ENCODE assay signal across 1 cellular context in genomic region chr12:19435831-19436497, GRCh38.
TF ChIP-seq lines count a peak whose summit lies in the region.

No MANE protein-coding gene starts in this region.

TF ChIP-seq in H1, 55 proteins besides CTCF, POLR2A, EP300 and RAD21:
- TF ChIP-seq RXRA (IDR thresholded peaks at IDR 0.05; ENCODE audit: insufficient read depth, low read depth, low read length) = no peak
- no peak for TF ChIP-seq ATF2 (IDR thresholded peaks at IDR 0.05; ENCODE audit: low read length)
- no peak for TF ChIP-seq EZH2 (IDR thresholded peaks at IDR 0.05; ENCODE audit: low read depth, low read length, severe bottlenecking)
- TF ChIP-seq TAF7 (optimal IDR thresholded peaks at IDR 0.05; ENCODE audit: borderline replicate concordance, low read depth, low read length) = no peak
